Comparison of ENCODE assay signal across 1 cellular context in the genomic region with DNA sequence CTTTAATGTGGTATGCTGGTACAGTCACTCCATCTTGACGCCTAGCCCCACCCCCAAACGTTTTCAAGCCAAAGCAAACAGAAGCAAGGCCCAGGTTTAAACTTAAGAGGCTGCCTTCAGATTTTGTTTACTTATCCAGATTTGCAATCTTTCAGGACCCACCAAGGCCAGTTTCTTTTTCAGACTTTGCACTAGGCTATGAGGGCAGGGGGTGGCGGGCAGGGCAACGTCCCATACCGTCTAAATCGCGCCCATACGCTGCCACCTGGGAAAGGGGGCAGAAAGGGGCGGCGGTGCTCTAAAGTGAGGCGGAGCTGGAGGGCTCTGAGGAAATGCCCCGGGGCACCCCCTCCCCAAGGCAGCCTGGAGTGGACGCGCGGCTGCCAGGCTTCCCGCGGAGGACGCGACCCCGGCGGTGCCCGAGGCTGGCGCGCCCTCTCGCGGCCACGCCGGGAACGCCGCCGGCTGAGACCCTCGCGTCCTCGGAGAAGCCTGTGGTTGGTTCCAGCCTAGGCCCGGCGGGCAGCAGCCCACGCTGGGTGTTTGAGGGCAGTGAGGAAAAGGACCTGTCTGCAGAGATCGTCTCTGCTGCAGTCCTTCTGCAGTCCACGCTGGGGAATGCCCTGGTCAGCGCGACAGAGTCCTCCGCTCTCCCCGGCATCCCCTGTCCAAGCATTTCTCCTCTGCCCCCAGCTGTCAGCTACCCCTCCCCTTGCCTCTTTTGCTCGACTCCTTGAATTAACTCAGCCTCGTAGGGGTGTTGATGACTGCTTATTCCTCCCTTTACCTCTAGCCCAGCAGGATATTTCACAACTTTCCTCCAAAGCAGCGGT.
TF ChIP-seq lines count a peak whose summit lies in the region.

No MANE protein-coding gene starts in this region.

TF ChIP-seq in HEK293, 187 proteins besides CTCF, POLR2A, EP300 and RAD21 (continued from another document):
- TF ChIP-seq, protein P1, sequence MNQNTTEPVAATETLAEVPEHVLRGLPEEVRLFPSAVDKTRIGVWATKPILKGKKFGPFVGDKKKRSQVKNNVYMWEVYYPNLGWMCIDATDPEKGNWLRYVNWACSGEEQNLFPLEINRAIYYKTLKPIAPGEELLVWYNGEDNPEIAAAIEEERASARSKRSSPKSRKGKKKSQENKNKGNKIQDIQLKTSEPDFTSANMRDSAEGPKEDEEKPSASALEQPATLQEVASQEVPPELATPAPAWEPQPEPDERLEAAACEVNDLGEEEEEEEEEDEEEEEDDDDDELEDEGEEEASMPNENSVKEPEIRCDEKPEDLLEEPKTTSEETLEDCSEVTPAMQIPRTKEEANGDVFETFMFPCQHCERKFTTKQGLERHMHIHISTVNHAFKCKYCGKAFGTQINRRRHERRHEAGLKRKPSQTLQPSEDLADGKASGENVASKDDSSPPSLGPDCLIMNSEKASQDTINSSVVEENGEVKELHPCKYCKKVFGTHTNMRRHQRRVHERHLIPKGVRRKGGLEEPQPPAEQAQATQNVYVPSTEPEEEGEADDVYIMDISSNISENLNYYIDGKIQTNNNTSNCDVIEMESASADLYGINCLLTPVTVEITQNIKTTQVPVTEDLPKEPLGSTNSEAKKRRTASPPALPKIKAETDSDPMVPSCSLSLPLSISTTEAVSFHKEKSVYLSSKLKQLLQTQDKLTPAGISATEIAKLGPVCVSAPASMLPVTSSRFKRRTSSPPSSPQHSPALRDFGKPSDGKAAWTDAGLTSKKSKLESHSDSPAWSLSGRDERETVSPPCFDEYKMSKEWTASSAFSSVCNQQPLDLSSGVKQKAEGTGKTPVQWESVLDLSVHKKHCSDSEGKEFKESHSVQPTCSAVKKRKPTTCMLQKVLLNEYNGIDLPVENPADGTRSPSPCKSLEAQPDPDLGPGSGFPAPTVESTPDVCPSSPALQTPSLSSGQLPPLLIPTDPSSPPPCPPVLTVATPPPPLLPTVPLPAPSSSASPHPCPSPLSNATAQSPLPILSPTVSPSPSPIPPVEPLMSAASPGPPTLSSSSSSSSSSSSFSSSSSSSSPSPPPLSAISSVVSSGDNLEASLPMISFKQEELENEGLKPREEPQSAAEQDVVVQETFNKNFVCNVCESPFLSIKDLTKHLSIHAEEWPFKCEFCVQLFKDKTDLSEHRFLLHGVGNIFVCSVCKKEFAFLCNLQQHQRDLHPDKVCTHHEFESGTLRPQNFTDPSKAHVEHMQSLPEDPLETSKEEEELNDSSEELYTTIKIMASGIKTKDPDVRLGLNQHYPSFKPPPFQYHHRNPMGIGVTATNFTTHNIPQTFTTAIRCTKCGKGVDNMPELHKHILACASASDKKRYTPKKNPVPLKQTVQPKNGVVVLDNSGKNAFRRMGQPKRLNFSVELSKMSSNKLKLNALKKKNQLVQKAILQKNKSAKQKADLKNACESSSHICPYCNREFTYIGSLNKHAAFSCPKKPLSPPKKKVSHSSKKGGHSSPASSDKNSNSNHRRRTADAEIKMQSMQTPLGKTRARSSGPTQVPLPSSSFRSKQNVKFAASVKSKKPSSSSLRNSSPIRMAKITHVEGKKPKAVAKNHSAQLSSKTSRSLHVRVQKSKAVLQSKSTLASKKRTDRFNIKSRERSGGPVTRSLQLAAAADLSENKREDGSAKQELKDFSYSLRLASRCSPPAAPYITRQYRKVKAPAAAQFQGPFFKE (tag by site-specific recombination; IDR thresholded peaks at IDR 0.05; ENCODE audit: borderline replicate concordance): no peak
- TF ChIP-seq ZBTB7A (tag by site-specific recombination; IDR thresholded peaks at IDR 0.05; ENCODE audit: low read depth) (0 out of 2 replicates have a peak, but pooled peaks have one; percentile 13), ZSCAN30 (tag by site-specific recombination; IDR thresholded peaks at IDR 0.05) (peak; percentile 78; the same call in 1 of the 2 replicates), ZFP69B (tag by site-specific recombination; IDR thresholded peaks at IDR 0.05) (0 out of 2 replicates have a peak, but pooled peaks have one; percentile 25), ZNF830 (tag by site-specific recombination; IDR thresholded peaks at IDR 0.05; ENCODE audit: low read depth) (no peak), IKZF3 (tag by site-specific recombination; IDR thresholded peaks at IDR 0.05) (peak; percentile 30; the same call in 1 of the 2 replicates), ZBTB8A (tag by site-specific recombination; IDR thresholded peaks at IDR 0.05) (peak; percentile 53), GLIS1 (tag by site-specific recombination; IDR thresholded peaks at IDR 0.05) (peak; percentile 21; the same call in 1 of the 2 replicates), ZNF792 (tag by site-specific recombination; IDR thresholded peaks at IDR 0.05) (no peak), ZNF654 (tag by site-specific recombination; IDR thresholded peaks at IDR 0.05; ENCODE audit: low read depth) (peak; percentile 41), SP7 (tag by site-specific recombination; IDR thresholded peaks at IDR 0.05) (0 out of 2 replicates have a peak, but pooled peaks have one; percentile 33), ZNF335 (tag by site-specific recombination; conservative IDR thresholded peaks at IDR 0.05) (peak; percentile 87)
- TF ChIP-seq, protein P2, sequence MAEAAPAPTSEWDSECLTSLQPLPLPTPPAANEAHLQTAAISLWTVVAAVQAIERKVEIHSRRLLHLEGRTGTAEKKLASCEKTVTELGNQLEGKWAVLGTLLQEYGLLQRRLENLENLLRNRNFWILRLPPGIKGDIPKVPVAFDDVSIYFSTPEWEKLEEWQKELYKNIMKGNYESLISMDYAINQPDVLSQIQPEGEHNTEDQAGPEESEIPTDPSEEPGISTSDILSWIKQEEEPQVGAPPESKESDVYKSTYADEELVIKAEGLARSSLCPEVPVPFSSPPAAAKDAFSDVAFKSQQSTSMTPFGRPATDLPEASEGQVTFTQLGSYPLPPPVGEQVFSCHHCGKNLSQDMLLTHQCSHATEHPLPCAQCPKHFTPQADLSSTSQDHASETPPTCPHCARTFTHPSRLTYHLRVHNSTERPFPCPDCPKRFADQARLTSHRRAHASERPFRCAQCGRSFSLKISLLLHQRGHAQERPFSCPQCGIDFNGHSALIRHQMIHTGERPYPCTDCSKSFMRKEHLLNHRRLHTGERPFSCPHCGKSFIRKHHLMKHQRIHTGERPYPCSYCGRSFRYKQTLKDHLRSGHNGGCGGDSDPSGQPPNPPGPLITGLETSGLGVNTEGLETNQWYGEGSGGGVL (tag by site-specific recombination; IDR thresholded peaks at IDR 0.05): peak; percentile 53
- TF ChIP-seq, protein P3, sequence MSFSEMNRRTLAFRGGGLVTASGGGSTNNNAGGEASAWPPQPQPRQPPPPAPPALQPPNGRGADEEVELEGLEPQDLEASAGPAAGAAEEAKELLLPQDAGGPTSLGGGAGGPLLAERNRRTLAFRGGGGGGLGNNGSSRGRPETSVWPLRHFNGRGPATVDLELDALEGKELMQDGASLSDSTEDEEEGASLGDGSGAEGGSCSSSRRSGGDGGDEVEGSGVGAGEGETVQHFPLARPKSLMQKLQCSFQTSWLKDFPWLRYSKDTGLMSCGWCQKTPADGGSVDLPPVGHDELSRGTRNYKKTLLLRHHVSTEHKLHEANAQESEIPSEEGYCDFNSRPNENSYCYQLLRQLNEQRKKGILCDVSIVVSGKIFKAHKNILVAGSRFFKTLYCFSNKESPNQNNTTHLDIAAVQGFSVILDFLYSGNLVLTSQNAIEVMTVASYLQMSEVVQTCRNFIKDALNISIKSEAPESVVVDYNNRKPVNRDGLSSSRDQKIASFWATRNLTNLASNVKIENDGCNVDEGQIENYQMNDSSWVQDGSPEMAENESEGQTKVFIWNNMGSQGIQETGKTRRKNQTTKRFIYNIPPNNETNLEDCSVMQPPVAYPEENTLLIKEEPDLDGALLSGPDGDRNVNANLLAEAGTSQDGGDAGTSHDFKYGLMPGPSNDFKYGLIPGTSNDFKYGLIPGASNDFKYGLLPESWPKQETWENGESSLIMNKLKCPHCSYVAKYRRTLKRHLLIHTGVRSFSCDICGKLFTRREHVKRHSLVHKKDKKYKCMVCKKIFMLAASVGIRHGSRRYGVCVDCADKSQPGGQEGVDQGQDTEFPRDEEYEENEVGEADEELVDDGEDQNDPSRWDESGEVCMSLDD (tag by site-specific recombination; IDR thresholded peaks at IDR 0.05): 0 out of 2 replicates have a peak, but pooled peaks have one; percentile 25
- TF ChIP-seq, protein P4, sequence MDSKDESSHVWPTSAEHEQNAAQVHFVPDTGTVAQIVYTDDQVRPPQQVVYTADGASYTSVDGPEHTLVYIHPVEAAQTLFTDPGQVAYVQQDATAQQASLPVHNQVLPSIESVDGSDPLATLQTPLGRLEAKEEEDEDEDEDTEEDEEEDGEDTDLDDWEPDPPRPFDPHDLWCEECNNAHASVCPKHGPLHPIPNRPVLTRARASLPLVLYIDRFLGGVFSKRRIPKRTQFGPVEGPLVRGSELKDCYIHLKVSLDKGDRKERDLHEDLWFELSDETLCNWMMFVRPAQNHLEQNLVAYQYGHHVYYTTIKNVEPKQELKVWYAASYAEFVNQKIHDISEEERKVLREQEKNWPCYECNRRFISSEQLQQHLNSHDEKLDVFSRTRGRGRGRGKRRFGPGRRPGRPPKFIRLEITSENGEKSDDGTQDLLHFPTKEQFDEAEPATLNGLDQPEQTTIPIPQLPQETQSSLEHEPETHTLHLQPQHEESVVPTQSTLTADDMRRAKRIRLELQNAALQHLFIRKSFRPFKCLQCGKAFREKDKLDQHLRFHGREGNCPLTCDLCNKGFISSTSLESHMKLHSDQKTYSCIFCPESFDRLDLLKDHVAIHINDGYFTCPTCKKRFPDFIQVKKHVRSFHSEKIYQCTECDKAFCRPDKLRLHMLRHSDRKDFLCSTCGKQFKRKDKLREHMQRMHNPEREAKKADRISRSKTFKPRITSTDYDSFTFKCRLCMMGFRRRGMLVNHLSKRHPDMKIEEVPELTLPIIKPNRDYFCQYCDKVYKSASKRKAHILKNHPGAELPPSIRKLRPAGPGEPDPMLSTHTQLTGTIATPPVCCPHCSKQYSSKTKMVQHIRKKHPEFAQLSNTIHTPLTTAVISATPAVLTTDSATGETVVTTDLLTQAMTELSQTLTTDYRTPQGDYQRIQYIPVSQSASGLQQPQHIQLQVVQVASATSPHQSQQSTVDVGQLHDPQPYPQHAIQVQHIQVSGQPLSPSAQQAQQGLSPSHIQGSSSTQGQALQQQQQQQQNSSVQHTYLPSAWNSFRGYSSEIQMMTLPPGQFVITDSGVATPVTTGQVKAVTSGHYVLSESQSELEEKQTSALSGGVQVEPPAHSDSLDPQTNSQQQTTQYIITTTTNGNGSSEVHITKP (tag by site-specific recombination; IDR thresholded peaks at IDR 0.05): peak; percentile 68
- TF ChIP-seq, protein P5, sequence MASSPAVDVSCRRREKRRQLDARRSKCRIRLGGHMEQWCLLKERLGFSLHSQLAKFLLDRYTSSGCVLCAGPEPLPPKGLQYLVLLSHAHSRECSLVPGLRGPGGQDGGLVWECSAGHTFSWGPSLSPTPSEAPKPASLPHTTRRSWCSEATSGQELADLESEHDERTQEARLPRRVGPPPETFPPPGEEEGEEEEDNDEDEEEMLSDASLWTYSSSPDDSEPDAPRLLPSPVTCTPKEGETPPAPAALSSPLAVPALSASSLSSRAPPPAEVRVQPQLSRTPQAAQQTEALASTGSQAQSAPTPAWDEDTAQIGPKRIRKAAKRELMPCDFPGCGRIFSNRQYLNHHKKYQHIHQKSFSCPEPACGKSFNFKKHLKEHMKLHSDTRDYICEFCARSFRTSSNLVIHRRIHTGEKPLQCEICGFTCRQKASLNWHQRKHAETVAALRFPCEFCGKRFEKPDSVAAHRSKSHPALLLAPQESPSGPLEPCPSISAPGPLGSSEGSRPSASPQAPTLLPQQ (tag by site-specific recombination; IDR thresholded peaks at IDR 0.05): peak; percentile 69; the same call in 1 of the 2 replicates
- TF ChIP-seq, protein P6, sequence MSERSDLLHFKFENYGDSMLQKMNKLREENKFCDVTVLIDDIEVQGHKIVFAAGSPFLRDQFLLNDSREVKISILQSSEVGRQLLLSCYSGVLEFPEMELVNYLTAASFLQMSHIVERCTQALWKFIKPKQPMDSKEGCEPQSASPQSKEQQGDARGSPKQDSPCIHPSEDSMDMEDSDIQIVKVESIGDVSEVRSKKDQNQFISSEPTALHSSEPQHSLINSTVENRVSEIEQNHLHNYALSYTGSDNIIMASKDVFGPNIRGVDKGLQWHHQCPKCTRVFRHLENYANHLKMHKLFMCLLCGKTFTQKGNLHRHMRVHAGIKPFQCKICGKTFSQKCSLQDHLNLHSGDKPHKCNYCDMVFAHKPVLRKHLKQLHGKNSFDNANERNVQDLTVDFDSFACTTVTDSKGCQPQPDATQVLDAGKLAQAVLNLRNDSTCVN (tag by site-specific recombination; optimal IDR thresholded peaks at IDR 0.05): peak; percentile 53
- TF ChIP-seq, protein P7, sequence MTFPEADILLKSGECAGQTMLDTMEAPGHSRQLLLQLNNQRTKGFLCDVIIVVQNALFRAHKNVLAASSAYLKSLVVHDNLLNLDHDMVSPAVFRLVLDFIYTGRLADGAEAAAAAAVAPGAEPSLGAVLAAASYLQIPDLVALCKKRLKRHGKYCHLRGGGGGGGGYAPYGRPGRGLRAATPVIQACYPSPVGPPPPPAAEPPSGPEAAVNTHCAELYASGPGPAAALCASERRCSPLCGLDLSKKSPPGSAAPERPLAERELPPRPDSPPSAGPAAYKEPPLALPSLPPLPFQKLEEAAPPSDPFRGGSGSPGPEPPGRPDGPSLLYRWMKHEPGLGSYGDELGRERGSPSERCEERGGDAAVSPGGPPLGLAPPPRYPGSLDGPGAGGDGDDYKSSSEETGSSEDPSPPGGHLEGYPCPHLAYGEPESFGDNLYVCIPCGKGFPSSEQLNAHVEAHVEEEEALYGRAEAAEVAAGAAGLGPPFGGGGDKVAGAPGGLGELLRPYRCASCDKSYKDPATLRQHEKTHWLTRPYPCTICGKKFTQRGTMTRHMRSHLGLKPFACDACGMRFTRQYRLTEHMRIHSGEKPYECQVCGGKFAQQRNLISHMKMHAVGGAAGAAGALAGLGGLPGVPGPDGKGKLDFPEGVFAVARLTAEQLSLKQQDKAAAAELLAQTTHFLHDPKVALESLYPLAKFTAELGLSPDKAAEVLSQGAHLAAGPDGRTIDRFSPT (tag by site-specific recombination; IDR thresholded peaks at IDR 0.05): peak; percentile 72; the same call in 1 of the 2 replicates
